Comparison of ENCODE assay signal across 8 cellular contexts in genomic region chr2:201363857-201364560, GRCh38. TPM values are rescaled to one million over a fixed set of nuclear protein-coding genes. Genes with fewer than 3 reads are reported as not detected.
A peak's percentile ranks its signal among the peaks of the same experiment; 100 is the strongest.
DNase-seq lines count a peak whose midpoint lies in the region; ATAC-seq, FAIRE-seq and TF ChIP-seq lines count a peak whose summit lies in the region.

No MANE protein-coding gene starts in this region.

- H3K27me3 Mint-ChIP-seq in T-cell, result no peaks in the 10 kb centered on the region

- no peak for TF ChIP-seq POLR2A in H1 (IDR thresholded peaks at IDR 0.05; ENCODE audit: control extremely low read depth in 1 of 2, low read depth in 2 of 2, low read length in 2 of 2)

- H3K79me2 ChIP-seq in H1 (ENCODE audit: control insufficient read depth in 1 of 2, insufficient read depth in 2 of 2, low read length in 2 of 2), result no peaks in the 10 kb centered on the region

- no peaks in the 10 kb centered on the region for H3K79me1 ChIP-seq in H1 (ENCODE audit: low read depth, low read length)

- peak overlapping the region; percentile 72 to 80 for H3K27ac Mint-ChIP-seq in T-cell

- H2BK5ac ChIP-seq in H1 (ENCODE audit: low read depth, low read length), result no peak overlapping the region

- no peak overlapping the region for H4K91ac ChIP-seq in H1 (replicated peaks; ENCODE audit: insufficient read length, low read length)

- 86% methylated on average over 2 of the region's 2 CpGs; no CpG with 5 or more reads in 1 of the 2 experiments for WGBS in H1 (ENCODE audit: extremely low coverage in 1 of 2, insufficient coverage in 1 of 2, insufficient read length in 1 of 2, insufficient replicate concordance in 2 of 2, low coverage in 1 of 2, low lambda C conversion rate in 2 of 2, missing lambda C conversion rate in 1 of 2), 2 experiments

- no peak overlapping the region for H3K27ac ChIP-seq in H1 (ENCODE audit: low read depth, low read length)

- no peaks in the 10 kb centered on the region for H4K20me1 ChIP-seq in H1 (replicated peaks in 1 of 2; ENCODE audit: control insufficient read depth in 1 of 2, insufficient read depth in 2 of 2, low read length in 2 of 2)

- no peak overlapping the region for H2BK20ac ChIP-seq in H1 (ENCODE audit: low read length)

- DNase-seq in D341Med (ENCODE audit: low spot score) (peak; percentile 43), GM19240 (ENCODE audit: insufficient read length, low spot score) (peak; percentile 8), LoVo (ENCODE audit: low spot score) (peak; percentile 44), T-cell (peak in 18 of 34 experiments; percentile 9 to 46 (median 17)), H1 (ENCODE audit: low read depth in 1 of 2, low spot score in 2 of 2) (no peak), mucosa of descending colon (peak in 1 of 3 donors; percentile 40)

- H3K36me3 ChIP-seq in H1 (ENCODE audit: control insufficient read depth in 2 of 4, insufficient read depth in 4 of 4, low read length in 3 of 4) (peaks cover 0 to 4% (median 0%) of the 10 kb centered on the region in 4 experiments; a peak in 1 of 8 replicates), mucosa of descending colon (ENCODE audit: low read depth) (no peaks in the 10 kb centered on the region)

- H4K8ac ChIP-seq in H1 (ENCODE audit: extremely low read depth, insufficient read depth, low read length), result 0 out of 2 replicates have a peak overlapping the region, but pooled peaks have one; percentile 83

- intact Hi-C loops in mucosa of descending colon (cut with DNase I, micrococcal nuclease), result loop anchor here (5.0 to 10.0 kb wide), 2 partner anchors 127 to 129 kb away; no protein-coding TSS in a partner anchor

- H4K5ac ChIP-seq in H1 (ENCODE audit: insufficient read length, low read depth, low read length), result no peak overlapping the region

- peak; percentile 87 to 93 (median 90) for ATAC-seq in T-cell (replicated peaks in 1 of 4)
- peak; percentile 87 for ATAC-seq in mucosa of descending colon
- ATAC-seq in GM19324 (IDR thresholded peaks at IDR 0.05; ENCODE audit: low FRiP score, unreplicated experiment), result no peak
- ATAC-seq in GM19397 (IDR thresholded peaks at IDR 0.05; ENCODE audit: unreplicated experiment), result no peak

- H2AFZ ChIP-seq in H1 (ENCODE audit: low read length), result no peak overlapping the region

- no peak overlapping the region for H2BK15ac ChIP-seq in H1 (ENCODE audit: low read length)

- no peak overlapping the region for H3K23ac ChIP-seq in H1 (ENCODE audit: insufficient read length)

- TF ChIP-seq RAD21 in H1 (IDR thresholded peaks at IDR 0.05 in 1 of 2, conservative IDR thresholded peaks at IDR 0.05 in 1 of 2; ENCODE audit: low read depth in 2 of 2, low read length in 2 of 2), result peak; percentile 88 to 92

- CTCF ChIA-PET in T-cell (lab: Charles Lee), result interaction anchor here (0.6 to 2.7 kb wide), 23 partner anchors 13 to 417 kb away, joined by 3 to 51 read pairs (median 3); partner anchors contain the start of genes CASP10 (in 2 of the 2), ALS2 (in 1 of the 2) and CASP8 (in 1 of the 2)
- CTCF ChIA-PET in H1 (lab: Charles Lee; ENCODE audit: partially characterized antibody), result interaction anchor here (0.6 to 6.1 kb wide), 38 partner anchors 7 to 777 kb away, joined by 3 to 59 read pairs (median 4); partner anchors contain the start of genes CASP10 and CASP8

- no peak overlapping the region for H3K18ac ChIP-seq in H1 (ENCODE audit: extremely low read depth, low read length)

- FAIRE-seq in H1 (lab: Jason Lieb, UNC), result peak; percentile 86

- H2BK120ac ChIP-seq in H1 (replicated peaks; ENCODE audit: low read depth, low read length), result no peak overlapping the region

- H3K9me3 ChIP-seq in H1 (ENCODE audit: insufficient read depth in 2 of 2, low read depth in 1 of 2, low read length in 1 of 2) (peaks cover 10 to 13% of the 10 kb centered on the region in 2 experiments), mucosa of descending colon (peaks cover 2% of the 10 kb centered on the region)

- no peak overlapping the region for H2AK5ac ChIP-seq in H1 (ENCODE audit: low read depth, low read length)

- H3K9me3 Mint-ChIP-seq in T-cell, result peaks cover 0 to 20% (median 5%) of the 10 kb centered on the region in 3 donors

- no peak overlapping the region for H3K14ac ChIP-seq in H1 (ENCODE audit: insufficient read length)

- no peak overlapping the region for H2BK12ac ChIP-seq in H1 (ENCODE audit: low read depth, low read length)

- POLR2A ChIA-PET in T-cell (lab: Charles Lee) (interaction anchor here in 1 of 2 donors (0.6 kb wide), 1 partner anchor 130 kb away, joined by 3 read pairs; no protein-coding TSS in a partner anchor), H1 (lab: Charles Lee; ENCODE audit: partially characterized antibody) (no interaction called here)

- H3K27me3 ChIP-seq in H1 (replicated peaks in 1 of 4; ENCODE audit: control insufficient read depth in 3 of 4, extremely low read depth in 1 of 4, insufficient read depth in 3 of 4, low read length in 3 of 4), result no peaks in the 10 kb centered on the region

- H3K9ac ChIP-seq in H1 (replicated peaks in 1 of 4; ENCODE audit: extremely low read depth in 1 of 4, low read depth in 3 of 4, low read length in 3 of 4), result no peak overlapping the region

- H3K4me3 Mint-ChIP-seq in T-cell, result peak overlapping the region in 1 of 3 donors; percentile 38

- no peak for TF ChIP-seq EP300 in H1 (IDR thresholded peaks at IDR 0.05; ENCODE audit: borderline replicate concordance in 1 of 2, low read depth in 2 of 2, low read length in 2 of 2)

- no peak overlapping the region for H3K4ac ChIP-seq in H1 (replicated peaks; ENCODE audit: insufficient read length, low read depth, low read length)

- no peaks in the 10 kb centered on the region for H3K23me2 ChIP-seq in H1 (ENCODE audit: low read depth, low read length)

- H3K36me3 Mint-ChIP-seq in T-cell, result peaks cover 66% of the 10 kb centered on the region

- peaks cover 32 to 42% (median 38%) of the 10 kb centered on the region in 3 donors for H3K4me1 Mint-ChIP-seq in T-cell

- no peak overlapping the region for H3K4me2 ChIP-seq in H1 (ENCODE audit: insufficient read depth in 1 of 2, low read depth in 2 of 2, low read length in 2 of 2)

- no peak overlapping the region for H3K56ac ChIP-seq in H1 (replicated peaks; ENCODE audit: insufficient read length, low read depth, low read length)

- TF ChIP-seq CTCF in H1 (IDR thresholded peaks at IDR 0.05; ENCODE audit: control extremely low read depth in 1 of 3, insufficient read depth in 1 of 3, low read depth in 1 of 3, low read length in 3 of 3) (peak in 2 of 3 experiments; percentile 81 to 85; a peak in 3 of 4 replicates), mucosa of descending colon (IDR thresholded peaks at IDR 0.05) (peak; percentile 81)

- H3K4me3 ChIP-seq in H1 (ENCODE audit: extremely low read depth in 1 of 4, insufficient read depth in 2 of 4, low read depth in 3 of 4, low read length in 4 of 4) (no peak overlapping the region), mucosa of descending colon (no peak overlapping the region)

- H3K4me1 ChIP-seq in H1 (replicated peaks in 1 of 4; ENCODE audit: control insufficient read depth in 3 of 4, insufficient read depth in 4 of 4, low read length in 3 of 4) (no peaks in the 10 kb centered on the region), mucosa of descending colon (ENCODE audit: low read depth) (no peaks in the 10 kb centered on the region)

TF ChIP-seq in H1, 55 proteins besides CTCF, POLR2A, EP300 and RAD21:
- TF ChIP-seq BCL11A (IDR thresholded peaks at IDR 0.05; ENCODE audit: low read depth in 2 of 2, low read length in 2 of 2) (no peak), MAX (IDR thresholded peaks at IDR 0.05) (no peak), ZNF274 (IDR thresholded peaks at IDR 0.05; ENCODE audit: borderline replicate concordance, extremely low read depth, low read length) (no peak), MAFK (IDR thresholded peaks at IDR 0.05; ENCODE audit: low read depth, low read length) (peak; percentile 26; the same call in 1 of the 2 replicates), TBP (IDR thresholded peaks at IDR 0.05; ENCODE audit: low read depth, low read length) (no peak), HDAC6 (IDR thresholded peaks at IDR 0.05; ENCODE audit: low read depth, low read length) (no peak), CHD1 (IDR thresholded peaks at IDR 0.05; ENCODE audit: low read depth, low read length) (no peak), NANOG (IDR thresholded peaks at IDR 0.05; ENCODE audit: insufficient read depth, low read depth, low read length, poor library complexity, severe bottlenecking) (no peak), CBX8 (IDR thresholded peaks at IDR 0.05; ENCODE audit: borderline replicate concordance, low read depth, low read length) (no peak)
TF ChIP-seq in H1: peak in this region for 1.

RNA-seq across cellular contexts. Expression of gene FLACC1, which starts 6.9 kb away (rescaled TPM):
- 1 to 10 TPM; 5.3 to 8.4 (median 6.5) TPM for total RNA-seq in T-cell
- 0.58 and 0.80 TPM in 2 replicates for total RNA-seq in H1 (2021; fragmentation: NEBNext Ultra II Directional; extraction: Animal tissue kit (Norgen Biotek cat#: 25700))
- polyA plus RNA-seq in H1 (2011; rRNA removed), result not detected in 2 replicates
- 0.14 TPM for polyA plus RNA-seq in H1 (2011; cell fraction: cytosol; rRNA removed)
- 0.07 TPM for polyA plus RNA-seq in H1 (2011; cell fraction: nucleus; rRNA removed)
- polyA plus RNA-seq in H1 (2012, experiment 1 of 2), result 0.28 TPM in 1 of 4 replicates, not detected in the others
- polyA plus RNA-seq in H1 (2012, experiment 2 of 2), result not detected
- polyA plus RNA-seq in H1 (2013, experiment 1 of 2), result 0.32 TPM
- polyA plus RNA-seq in H1 (2013, experiment 2 of 2), result 0.20 TPM
- polyA minus RNA-seq in H1 (2011; rRNA and poly(A)+ RNA removed), result 0.20 TPM in 1 of 2 replicates, not detected in the other
- polyA minus RNA-seq in H1 (2011; cell fraction: cytosol; rRNA and poly(A)+ RNA removed), result not detected
- polyA minus RNA-seq in H1 (2011; cell fraction: nucleus; rRNA and poly(A)+ RNA removed), result not detected
- 1 to 10 TPM in 2 of 3 donors, under 1 TPM in 1; 0.93 to 3.5 (median 2.1) TPM for total RNA-seq in mucosa of descending colon

Comparison
In these comparisons a context has a peak if more than half of its experiments do, and no peak if none do; other contexts are left out.
1. DNase-seq: peak in D341Med (single experiment), GM19240 (single experiment), LoVo (single experiment) and T-cell (18 of 34); none in H1 (0 of 2).
2. ATAC-seq: peak in T-cell (4 of 4) and mucosa of descending colon (single experiment); none in GM19324 (single experiment) and GM19397 (single experiment).